14 cellular contexts compared by ENCODE assay signal in genomic region chr9:686381-686813, GRCh38.
A peak's percentile ranks its signal among the peaks of the same experiment; 100 is the strongest.
DNase-seq lines count a peak whose midpoint lies in the region; TF ChIP-seq lines count a peak whose summit lies in the region.
"Had no signal": no experiment of that assay in that cellular context is flagged by ENCODE, and none has a peak within 500 bp of the region (broad histone marks: within the 10 kb centered on the region; RNA-seq: fewer than 3 reads in every experiment).

No MANE protein-coding gene starts in this region.

- no peak for TF ChIP-seq CTCF in foreskin fibroblast (IDR thresholded peaks at IDR 0.05; ENCODE audit: low read depth, low read length)
- TF ChIP-seq CTCF in prostate gland (IDR thresholded peaks at IDR 0.05), result no peak

- no peaks in the 10 kb centered on the region for H3K27me3 ChIP-seq in prostate gland (replicated peaks; ENCODE audit: insufficient read depth)

- peak; percentile 63 for DNase-seq in AG08395 (ENCODE audit: low spot score)
- DNase-seq in foreskin fibroblast, result peak; percentile 63 to 76
- peak; percentile 56 for DNase-seq in prostate gland (ENCODE audit: low spot score)
- DNase-seq in iPS-NIHi11 (ENCODE audit: low spot score), result no peak
- DNase-seq in germinal center (ENCODE audit: low spot score), result no peak
- no peak for DNase-seq in NCI-H2081 treated with DMSO at 0.1 percent for 48 hours (lab: John Stamatoyannopoulos, UW)
- DNase-seq in AG08396 (ENCODE audit: low spot score), result no peak
- DNase-seq: activated CD4-positive, alpha-beta T cell treated with anti-CD3 and anti-CD28 coated beads, Interleukin-2, amount 50 U/mL, for 1 hour; activated naive CD4-positive, alpha-beta T cell treated with anti-CD3 and anti-CD28 coated beads for 36 hours; H9; NCI-H748 treated with DMSO at 0.1 percent for 48 hours; stimulated activated CD4-positive, alpha-beta T cell treated with anti-CD3 and anti-CD28 coated beads, Interleukin-15, amount 100 ng/mL, for 24 hours; stimulated activated naive CD4-positive, alpha-beta T cell had no signal

- TF ChIP-seq POLR2A in prostate gland (IDR thresholded peaks at IDR 0.05), result peak; percentile 30

- peaks cover 9% of the 10 kb centered on the region for H3K4me1 ChIP-seq in prostate gland (replicated peaks)

- 30% methylated on average over 6 of the region's 6 CpGs for WGBS in prostate gland

- H3K9me3 ChIP-seq in prostate gland, result no peaks in the 10 kb centered on the region

- H3K36me3 ChIP-seq in prostate gland, result no peaks in the 10 kb centered on the region

- H3K4me3 ChIP-seq in foreskin fibroblast (ENCODE audit: low read depth in 1 of 2, low read length in 2 of 2) (no peak overlapping the region), prostate gland (no peak overlapping the region)

- H3K27ac ChIP-seq in angular gyrus (ENCODE audit: low read depth, low read length) (peak overlapping the region; percentile 49), prostate gland (peak overlapping the region; percentile 64 to 65)

- intact Hi-C loops in prostate gland (cut with DNase I), result loop anchor here (5.0 kb wide), 1 partner anchor 56 kb away; no protein-coding TSS in a partner anchor

Comparison
In these comparisons a context has a peak if more than half of its experiments do, and no peak if none do; other contexts are left out.
1. DNase-seq: peak in AG08395 (single experiment), foreskin fibroblast (2 of 2) and prostate gland (single experiment); none in iPS-NIHi11 (single experiment), germinal center (single experiment), NCI-H2081 treated with DMSO at 0.1 percent for 48 hours (single experiment) and AG08396 (single experiment).